In genomic region chr6:166045173-166045957, GRCh38 we compare ENCODE assay signal across 19 cellular contexts.
"Had no signal": no experiment of that assay in that cellular context is flagged by ENCODE, and none has a peak within 500 bp of the region (broad histone marks: within the 10 kb centered on the region; RNA-seq: fewer than 3 reads in every experiment).

No MANE protein-coding gene starts in this region.

- H3K4me3 Mint-ChIP-seq: activated CD4-positive, alpha-beta T cell treated with anti-CD3 and anti-CD28 coated beads, Interleukin-2, amount 10 ng/mL, durations not matched to agents 7 days and 5 days; activated naive CD8-positive, alpha-beta T cell; brain; dendritic cell treated with granulocyte-macrophage colony-stimulating factor and Interleukin-4, amounts not matched to agents 40 ng/mL and 50 ng/mL, for 4 days; natural killer cell treated with Interleukin-12 subunit alpha and Interleukin-12 subunit beta and Interleukin-15 and Interleukin-18, amount 100 ng/mL, for 72 hours; stimulated activated naive CD8-positive, alpha-beta T cell treated with anti-CD3 and anti-CD28 coated beads, Interleukin-15, amount 100 ng/mL, for 72 hours; WTC11 had no signal

- H3K36me3 Mint-ChIP-seq: activated naive CD8-positive, alpha-beta T cell; brain; natural killer cell treated with Interleukin-12 subunit alpha and Interleukin-12 subunit beta and Interleukin-15 and Interleukin-18, amount 100 ng/mL, for 72 hours had no signal

- H3K79me2 ChIP-seq: hepatocyte had no signal

- DNase-seq: activated CD4-positive, alpha-beta T cell treated with anti-CD3 and anti-CD28 coated beads, Interleukin-2, amount 10 ng/mL, durations not matched to agents 7 days and 5 days; activated CD8-positive, alpha-beta memory T cell treated with anti-CD3 and anti-CD28 coated beads for 24 hours; activated gamma-delta T cell treated with Interleukin-2 at 50 U/mL for 16 hours; amygdala; effector memory CD4-positive, alpha-beta T cell; kidney; occipital lobe; small intestine; stimulated activated naive CD8-positive, alpha-beta T cell treated with anti-CD3 and anti-CD28 coated beads, Interleukin-15, amount 100 ng/mL, for 72 hours; upper lobe of left lung had no signal

- H3K27ac ChIP-seq: hepatocyte, right atrium auricular region, upper lobe of left lung had no signal

- H3K9me3 ChIP-seq: right atrium auricular region, upper lobe of left lung had no signal

- FAIRE-seq: kidney, small intestine, TTC549 had no signal

- H3K4me2 ChIP-seq: hepatocyte had no signal

- H3K4me1 Mint-ChIP-seq: activated CD4-positive, alpha-beta T cell treated with anti-CD3 and anti-CD28 coated beads, Interleukin-2, amount 10 ng/mL, durations not matched to agents 7 days and 5 days; stimulated activated naive CD8-positive, alpha-beta T cell treated with anti-CD3 and anti-CD28 coated beads, Interleukin-15, amount 100 ng/mL, for 72 hours had no signal

- H3K27me3 Mint-ChIP-seq: activated CD4-positive, alpha-beta T cell treated with anti-CD3 and anti-CD28 coated beads, Interleukin-2, amount 10 ng/mL, durations not matched to agents 7 days and 5 days; dendritic cell treated with granulocyte-macrophage colony-stimulating factor and Interleukin-4, amounts not matched to agents 40 ng/mL and 50 ng/mL, for 4 days; progenitor cell of endocrine pancreas had no signal

- H3K9me3 Mint-ChIP-seq: activated CD4-positive, alpha-beta T cell treated with anti-CD3 and anti-CD28 coated beads, Interleukin-2, amount 10 ng/mL, durations not matched to agents 7 days and 5 days; natural killer cell treated with Interleukin-12 subunit alpha and Interleukin-12 subunit beta and Interleukin-15 and Interleukin-18, amount 100 ng/mL, for 72 hours; stimulated activated naive CD8-positive, alpha-beta T cell treated with anti-CD3 and anti-CD28 coated beads, Interleukin-15, amount 100 ng/mL, for 72 hours had no signal

- H3K36me3 ChIP-seq: right atrium auricular region, upper lobe of left lung had no signal

- H2AFZ ChIP-seq: hepatocyte had no signal

- H3K4me3 ChIP-seq: hepatocyte, right atrium auricular region, upper lobe of left lung had no signal

- H3K27ac Mint-ChIP-seq: activated CD4-positive, alpha-beta T cell treated with anti-CD3 and anti-CD28 coated beads, Interleukin-2, amount 10 ng/mL, durations not matched to agents 7 days and 5 days; activated naive CD8-positive, alpha-beta T cell; brain; dendritic cell treated with granulocyte-macrophage colony-stimulating factor and Interleukin-4, amounts not matched to agents 40 ng/mL and 50 ng/mL, for 4 days; natural killer cell treated with Interleukin-12 subunit alpha and Interleukin-12 subunit beta and Interleukin-15 and Interleukin-18, amount 100 ng/mL, for 72 hours; progenitor cell of endocrine pancreas; stimulated activated naive CD8-positive, alpha-beta T cell treated with anti-CD3 and anti-CD28 coated beads, Interleukin-15, amount 100 ng/mL, for 72 hours; WTC11 had no signal

- H3K27me3 ChIP-seq: hepatocyte, right atrium auricular region, upper lobe of left lung had no signal

- ATAC-seq: stimulated activated naive CD8-positive, alpha-beta T cell treated with anti-CD3 and anti-CD28 coated beads, Interleukin-15, amount 100 ng/mL, for 72 hours had no signal

- H3K4me1 ChIP-seq: right atrium auricular region, upper lobe of left lung had no signal
